In the genomic region with DNA sequence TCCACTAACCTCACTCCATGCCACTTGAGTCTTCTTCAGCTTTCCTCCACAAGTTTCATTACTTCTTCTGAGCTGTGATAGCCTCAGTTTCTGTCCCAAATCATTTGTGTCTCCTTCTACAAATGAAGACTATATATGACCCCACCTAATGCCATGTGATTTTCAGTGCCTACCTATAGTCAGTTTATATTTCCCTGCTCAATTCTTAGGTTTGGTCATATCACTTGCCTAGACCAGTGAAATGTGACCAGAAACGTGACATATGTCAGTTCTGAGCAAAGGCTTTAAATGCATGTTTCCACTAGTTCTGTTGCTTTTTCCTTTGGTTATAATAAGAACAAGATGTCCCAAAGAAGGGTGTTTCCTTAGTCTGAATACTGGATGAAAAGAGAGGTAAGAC, we compare ENCODE assay signal across 28 cellular contexts.
"Had no signal": no experiment of that assay in that cellular context is flagged by ENCODE, and none has a peak within 500 bp of the region (broad histone marks: within the 10 kb centered on the region; RNA-seq: fewer than 3 reads in every experiment).

No MANE protein-coding gene starts in this region.

- H3K27me3 ChIP-seq: brain microvascular endothelial cell, dorsolateral prefrontal cortex, heart left ventricle, pancreas, sigmoid colon, stomach, thyroid gland, upper lobe of left lung, vagina had no signal

- H3K9me3 Mint-ChIP-seq: activated naive CD4-positive, alpha-beta T cell treated with anti-CD3 and anti-CD28 coated beads for 36 hours; activated naive CD8-positive, alpha-beta T cell treated with anti-CD3 and anti-CD28 coated beads, Interleukin-2, amount 10 ng/mL, durations not matched to agents 7 days and 5 days; activated T-helper 1 cell treated with anti-CD3 and anti-CD28 coated beads, Interleukin-12 subunit alpha, Interleukin-12 subunit beta, Interleukin-2, Interleukin-4 antibody, amounts not matched to agents 30 ng/mL and 10 ng/mL and 1 ng/mL, durations not matched to agents 14 hours and 24 hours and 36 hours; effector memory CD8-positive, alpha-beta T cell; memory B cell; stimulated activated effector memory CD8-positive, alpha-beta T cell treated with anti-CD3 and anti-CD28 coated beads, Interleukin-12 subunit alpha, Interleukin-12 subunit beta, amount 100 ng/mL, for 72 hours; T-helper 2 cell treated with Interferon-gamma antibody and Interleukin-4, amounts not matched to agents 5 μg/mL and 100 μg/mL, for 36 hours had no signal

- ATAC-seq: effector memory CD8-positive, alpha-beta T cell; heart left ventricle; naive thymus-derived CD4-positive, alpha-beta T cell; pancreas; stimulated activated effector memory CD8-positive, alpha-beta T cell treated with anti-CD3 and anti-CD28 coated beads, Interleukin-12 subunit alpha, Interleukin-12 subunit beta, amount 100 ng/mL, for 72 hours had no signal

- H3K27me3 Mint-ChIP-seq: activated naive CD8-positive, alpha-beta T cell treated with anti-CD3 and anti-CD28 coated beads, Interleukin-2, amount 10 ng/mL, durations not matched to agents 7 days and 5 days; effector memory CD8-positive, alpha-beta T cell; memory B cell; naive thymus-derived CD4-positive, alpha-beta T cell had no signal

- H3K4me1 ChIP-seq: prostate gland had no signal

- DNase-seq: activated CD4-positive, alpha-beta T cell treated with anti-CD3 and anti-CD28 coated beads for 48 hours; activated CD4-positive, alpha-beta T cell treated with anti-CD3 and anti-CD28 coated beads, Interleukin-2, amount 50 U/mL, for 48 hours; activated CD8-positive, alpha-beta memory T cell treated with anti-CD3 and anti-CD28 coated beads for 24 hours; activated CD8-positive, alpha-beta memory T cell treated with anti-CD3 and anti-CD28 coated beads, Interleukin-2, amount 50 U/mL, for 4 hours; activated effector memory CD4-positive, alpha-beta T cell treated with anti-CD3 and anti-CD28 coated beads, Interleukin-2, amount 50 U/mL, for 16 hours; activated naive CD4-positive, alpha-beta T cell treated with anti-CD3 and anti-CD28 coated beads for 36 hours; activated naive CD8-positive, alpha-beta T cell treated with anti-CD3 and anti-CD28 coated beads, Interleukin-2, amount 10 ng/mL, durations not matched to agents 7 days and 5 days; activated T-cell treated with anti-CD3 and anti-CD28 coated beads, Interleukin-2, amount 50 U/mL, for 1 hour; brain microvascular endothelial cell; dorsolateral prefrontal cortex; effector memory CD8-positive, alpha-beta T cell; heart left ventricle; midbrain; naive thymus-derived CD4-positive, alpha-beta T cell; pancreas; sigmoid colon; small intestine; stimulated activated CD4-positive, alpha-beta T cell treated with anti-CD3 and anti-CD28 coated beads, Interleukin-4, amount 100 ng/mL, for 24 hours; stomach; thyroid gland; upper lobe of left lung had no signal

- H3K4me3 Mint-ChIP-seq: activated naive CD4-positive, alpha-beta T cell treated with anti-CD3 and anti-CD28 coated beads for 36 hours; activated naive CD8-positive, alpha-beta T cell treated with anti-CD3 and anti-CD28 coated beads, Interleukin-2, amount 10 ng/mL, durations not matched to agents 7 days and 5 days; activated T-helper 1 cell treated with anti-CD3 and anti-CD28 coated beads, Interleukin-12 subunit alpha, Interleukin-12 subunit beta, Interleukin-2, Interleukin-4 antibody, amounts not matched to agents 30 ng/mL and 10 ng/mL and 1 ng/mL, durations not matched to agents 14 hours and 24 hours and 36 hours; effector memory CD8-positive, alpha-beta T cell; memory B cell; naive thymus-derived CD4-positive, alpha-beta T cell; stimulated activated effector memory CD8-positive, alpha-beta T cell treated with anti-CD3 and anti-CD28 coated beads, Interleukin-12 subunit alpha, Interleukin-12 subunit beta, amount 100 ng/mL, for 72 hours; T-helper 2 cell treated with Interferon-gamma antibody and Interleukin-4, amounts not matched to agents 5 μg/mL and 100 μg/mL, for 36 hours had no signal

- H3K4me3 ChIP-seq: coronary artery, dorsolateral prefrontal cortex, heart left ventricle, pancreas, prostate gland, sigmoid colon, stomach, thyroid gland, upper lobe of left lung, vagina had no signal

- H3K27ac Mint-ChIP-seq: activated naive CD4-positive, alpha-beta T cell treated with anti-CD3 and anti-CD28 coated beads for 36 hours; activated naive CD8-positive, alpha-beta T cell treated with anti-CD3 and anti-CD28 coated beads, Interleukin-2, amount 10 ng/mL, durations not matched to agents 7 days and 5 days; activated T-helper 1 cell treated with anti-CD3 and anti-CD28 coated beads, Interleukin-12 subunit alpha, Interleukin-12 subunit beta, Interleukin-2, Interleukin-4 antibody, amounts not matched to agents 30 ng/mL and 10 ng/mL and 1 ng/mL, durations not matched to agents 14 hours and 24 hours and 36 hours; effector memory CD8-positive, alpha-beta T cell; memory B cell; stimulated activated effector memory CD8-positive, alpha-beta T cell treated with anti-CD3 and anti-CD28 coated beads, Interleukin-12 subunit alpha, Interleukin-12 subunit beta, amount 100 ng/mL, for 72 hours; T-helper 2 cell treated with Interferon-gamma antibody and Interleukin-4, amounts not matched to agents 5 μg/mL and 100 μg/mL, for 36 hours had no signal

- H3K27ac ChIP-seq: brain microvascular endothelial cell, coronary artery, dorsolateral prefrontal cortex, heart left ventricle, pancreas, prostate gland, sigmoid colon, stomach, thyroid gland, upper lobe of left lung, vagina had no signal

- H3K36me3 Mint-ChIP-seq: stimulated activated effector memory CD8-positive, alpha-beta T cell treated with anti-CD3 and anti-CD28 coated beads, Interleukin-12 subunit alpha, Interleukin-12 subunit beta, amount 100 ng/mL, for 72 hours had no signal

- H3K9me3 ChIP-seq: pancreas, prostate gland, sigmoid colon, stomach, thyroid gland, upper lobe of left lung, vagina had no signal

- H3K36me3 ChIP-seq: brain microvascular endothelial cell, heart left ventricle, pancreas, prostate gland, sigmoid colon, thyroid gland, upper lobe of left lung, vagina had no signal
